28 cellular contexts compared by ENCODE assay signal in genomic region chr11:1011320-1011698, GRCh38. TPM values are rescaled to one million over a fixed set of nuclear protein-coding genes. Genes with fewer than 3 reads are reported as not detected.
"Had no signal": no experiment of that assay in that cellular context is flagged by ENCODE, and none has a peak within 500 bp of the region (broad histone marks: within the 10 kb centered on the region; RNA-seq: fewer than 3 reads in every experiment).

No MANE protein-coding gene starts in this region.

- H3K9me3 ChIP-seq: esophagus squamous epithelium, gastroesophageal sphincter, left ventricle myocardium inferior, lower lobe of right lung, prostate gland, spleen, tibial artery, upper lobe of right lung, vagina had no signal

- H3K4me3 ChIP-seq: esophagus squamous epithelium, gastroesophageal sphincter, left ventricle myocardium inferior, lower lobe of right lung, neural progenitor cell, prostate gland, spleen, tibial artery, upper lobe of right lung, vagina had no signal

- DNase-seq: effector memory CD4-positive, alpha-beta T cell; esophagus squamous epithelium; foreskin fibroblast; immature natural killer cell; left ventricle myocardium inferior; lower lobe of right lung; natural killer cell; occipital lobe; spleen; stimulated activated CD4-positive, alpha-beta T cell treated with anti-CD3 and anti-CD28 coated beads, Interleukin-15, amount 100 ng/mL, for 24 hours; stimulated activated CD4-positive, alpha-beta T cell treated with anti-CD3 and anti-CD28 coated beads, Interleukin-1b, Interleukin-23, amount 100 ng/mL, for 48 hours; stimulated activated CD4-positive, alpha-beta T cell treated with anti-CD3 and anti-CD28 coated beads, Interleukin-4, amount 100 ng/mL, for 24 hours; tibial artery; upper lobe of right lung had no signal

- H3K36me3 ChIP-seq: neural progenitor cell had no signal

- FAIRE-seq: endometrium, keratinocyte had no signal

- H3K27me3 ChIP-seq: esophagus squamous epithelium, gastroesophageal sphincter, neural progenitor cell, spleen, tibial artery, upper lobe of right lung, vagina had no signal

- ATAC-seq: gastroesophageal sphincter; lower lobe of right lung; natural killer cell; sciatic nerve; stimulated activated memory B cell treated with anti-CD40 and anti-IgM and Interleukin-4, amounts not matched to agents 10 μg/mL and 1 μg/mL and 100 μg/mL, for 72 hours; upper lobe of right lung had no signal

- H3K4me1 ChIP-seq: esophagus squamous epithelium, gastroesophageal sphincter, lower lobe of right lung, neural progenitor cell, parathyroid adenoma, prostate gland, tibial artery, upper lobe of right lung, vagina had no signal

- H3K27ac ChIP-seq: epithelial cell of prostate, esophagus squamous epithelium, gastroesophageal sphincter, left ventricle myocardium inferior, lower lobe of right lung, neural progenitor cell, parathyroid adenoma, prostate gland, tibial artery, upper lobe of right lung, vagina had no signal

RNA-seq across cellular contexts. Expression of gene MUC6, which starts 25.2 kb away (rescaled TPM):
- total RNA-seq: left ventricle myocardium inferior, mesothelial cell of epicardium, myocyte, natural killer cell, occipital lobe, renal cortical epithelial cell, sciatic nerve, skeletal muscle tissue, upper lobe of right lung, vagina had no signal
- polyA plus RNA-seq: immature natural killer cell, keratinocyte had no signal
